ENCODE assay signal across 8 cellular contexts in the genomic region with DNA sequence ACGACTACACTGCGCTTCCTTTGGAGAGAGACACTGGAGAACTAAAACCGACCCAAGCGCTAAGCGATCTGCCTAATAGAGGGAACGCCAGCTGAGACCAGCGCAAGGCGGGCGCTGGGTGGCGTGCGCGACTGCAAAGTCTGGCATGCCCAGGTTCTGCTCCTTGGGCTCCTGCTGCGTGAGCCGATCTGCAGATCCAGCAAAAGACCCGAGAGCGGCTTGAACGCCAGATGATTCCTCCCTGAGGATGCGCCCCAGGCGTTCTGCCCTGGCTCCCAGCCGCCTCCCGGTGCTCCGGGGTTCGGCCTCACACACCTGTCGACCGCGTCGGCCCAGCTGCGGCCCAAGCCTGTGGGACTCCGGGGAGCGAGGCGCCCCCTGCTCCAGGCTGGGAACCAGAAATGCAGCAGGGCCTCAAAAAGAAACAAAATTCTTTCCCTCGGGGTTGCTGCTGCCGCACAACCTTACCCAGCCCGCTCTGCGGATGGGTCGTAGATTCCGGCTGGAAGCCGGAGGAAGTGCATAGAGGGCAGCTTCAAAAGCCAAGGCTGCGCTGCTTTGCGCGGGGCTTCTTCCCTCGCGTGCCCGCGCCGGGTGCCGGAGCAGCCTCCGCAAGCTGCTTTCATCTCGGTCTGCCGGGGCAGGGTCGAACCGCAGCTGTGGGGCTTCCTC. TPM values are rescaled to one million over a fixed set of nuclear protein-coding genes. Genes with fewer than 3 reads are reported as not detected.
A peak's percentile ranks its signal among the peaks of the same experiment; 100 is the strongest.
DNase-seq lines count a peak whose midpoint lies in the region; ATAC-seq lines count a peak whose summit lies in the region.

No MANE protein-coding gene starts in this region.

- DNase-seq in Right ventricle myocardium inferior (ENCODE audit: missing footprints), result no peak
- no peak for DNase-seq in cardiac septum (ENCODE audit: low spot score)
- peak; percentile 39 to 79 for DNase-seq in NCI-H187 (lab: John Stamatoyannopoulos, UW)
- DNase-seq in UCSD-AML1 (lab: John Stamatoyannopoulos, UW; ENCODE audit: unreplicated experiment), result peak; percentile 86
- DNase-seq in caudate nucleus (lab: John Stamatoyannopoulos, UW), result peak in 33 of 61 donors; percentile 4 to 72 (median 30)
- peak; percentile 80 for DNase-seq in kidney tubule cell (ENCODE audit: low spot score)
- DNase-seq in stimulated activated CD4-positive, alpha-beta T cell treated with anti-CD3 and anti-CD28 coated beads, Interleukin-1b, Interleukin-23, amount 100 ng/mL, for 24 hours (ENCODE audit: low read depth in 4 of 4, low spot score in 1 of 4), result peak in 3 of 4 experiments; percentile 43 to 60 (median 54)

- intact Hi-C loops in Right ventricle myocardium inferior (cut with DNase I) (loop anchor here (2.0 kb wide), 1 partner anchor 158 kb away; no protein-coding TSS in a partner anchor), cardiac septum (cut with DNase I) (no loop called here)

- ATAC-seq in Right ventricle myocardium inferior (peak; percentile 87), HG02885 (IDR thresholded peaks at IDR 0.05; ENCODE audit: poor library complexity, unreplicated experiment) (peak; percentile 95)

- no peak overlapping the region for H3K27ac ChIP-seq in caudate nucleus (ENCODE audit: low read depth, low read length)

RNA-seq across cellular contexts. Expression of a gene that starts 17.9 kb away (rescaled TPM):
- not detected for total RNA-seq in Right ventricle myocardium inferior
- total RNA-seq in cardiac septum, result not detected

RNA-seq across cellular contexts. Expression of a gene that starts 20.3 kb away (rescaled TPM):
- 18.7 TPM for total RNA-seq in Right ventricle myocardium inferior
- 26.5 TPM for total RNA-seq in cardiac septum

Comparison
In these comparisons a context has a peak if more than half of its experiments do, and no peak if none do; other contexts are left out.
1. DNase-seq: peak in NCI-H187 (2 of 2), UCSD-AML1 (single experiment), caudate nucleus (33 of 61), kidney tubule cell (single experiment) and stimulated activated CD4-positive, alpha-beta T cell treated with anti-CD3 and anti-CD28 coated beads, Interleukin-1b, Interleukin-23, amount 100 ng/mL, for 24 hours (3 of 4); none in Right ventricle myocardium inferior (single experiment) and cardiac septum (single experiment).